ENCODE assay signal across 1 cellular context in the genomic region with DNA sequence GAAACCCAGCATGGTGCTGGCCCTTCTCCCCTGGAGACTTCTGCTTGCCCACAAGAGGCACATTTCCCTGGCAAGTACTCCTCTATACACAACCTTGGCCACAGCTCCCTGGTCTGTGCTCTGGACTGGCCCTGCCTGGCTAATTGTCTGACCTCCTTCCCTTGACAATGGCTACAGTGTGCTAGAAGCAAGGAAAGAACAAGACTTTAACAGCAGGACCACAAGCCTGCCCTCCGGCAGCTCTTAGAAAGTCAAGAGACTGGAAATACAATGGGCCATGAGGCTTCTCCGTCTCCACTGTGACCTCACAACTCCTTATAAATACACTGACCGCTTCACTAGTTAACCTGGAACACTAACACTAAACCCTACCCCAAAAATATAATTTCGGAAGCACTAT.
TF ChIP-seq lines count a peak whose summit lies in the region.

No MANE protein-coding gene starts in this region.

TF ChIP-seq in H1, 55 proteins besides CTCF, POLR2A, EP300 and RAD21:
- TF ChIP-seq SP2 (IDR thresholded peaks at IDR 0.05; ENCODE audit: low read length) (no peak), ZNF274 (IDR thresholded peaks at IDR 0.05; ENCODE audit: borderline replicate concordance, extremely low read depth, low read length) (no peak), ASH2L (IDR thresholded peaks at IDR 0.05; ENCODE audit: low read length) (no peak), YY1 (IDR thresholded peaks at IDR 0.05; ENCODE audit: low read depth, low read length) (no peak), CHD2 (IDR thresholded peaks at IDR 0.05; ENCODE audit: low read length) (no peak), CBX8 (IDR thresholded peaks at IDR 0.05; ENCODE audit: borderline replicate concordance, low read depth, low read length) (no peak), EGR1 (IDR thresholded peaks at IDR 0.05; ENCODE audit: borderline replicate concordance, low read depth, low read length) (no peak), TAF7 (optimal IDR thresholded peaks at IDR 0.05; ENCODE audit: borderline replicate concordance, low read depth, low read length) (no peak), PHF8 (conservative IDR thresholded peaks at IDR 0.05; ENCODE audit: low read depth, low read length) (no peak), HDAC2 (IDR thresholded peaks at IDR 0.05; ENCODE audit: borderline replicate concordance in 1 of 2, low read depth in 2 of 2, low read length in 2 of 2) (no peak), CBX5 (IDR thresholded peaks at IDR 0.05; ENCODE audit: low read depth, low read length) (no peak), CREB1 (IDR thresholded peaks at IDR 0.05) (no peak)
- TF ChIP-seq, protein P1, sequence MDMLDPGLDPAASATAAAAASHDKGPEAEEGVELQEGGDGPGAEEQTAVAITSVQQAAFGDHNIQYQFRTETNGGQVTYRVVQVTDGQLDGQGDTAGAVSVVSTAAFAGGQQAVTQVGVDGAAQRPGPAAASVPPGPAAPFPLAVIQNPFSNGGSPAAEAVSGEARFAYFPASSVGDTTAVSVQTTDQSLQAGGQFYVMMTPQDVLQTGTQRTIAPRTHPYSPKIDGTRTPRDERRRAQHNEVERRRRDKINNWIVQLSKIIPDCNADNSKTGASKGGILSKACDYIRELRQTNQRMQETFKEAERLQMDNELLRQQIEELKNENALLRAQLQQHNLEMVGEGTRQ (IDR thresholded peaks at IDR 0.05; ENCODE audit: low read length) = no peak
